Comparison of ENCODE assay signal across 13 cellular contexts in the genomic region with DNA sequence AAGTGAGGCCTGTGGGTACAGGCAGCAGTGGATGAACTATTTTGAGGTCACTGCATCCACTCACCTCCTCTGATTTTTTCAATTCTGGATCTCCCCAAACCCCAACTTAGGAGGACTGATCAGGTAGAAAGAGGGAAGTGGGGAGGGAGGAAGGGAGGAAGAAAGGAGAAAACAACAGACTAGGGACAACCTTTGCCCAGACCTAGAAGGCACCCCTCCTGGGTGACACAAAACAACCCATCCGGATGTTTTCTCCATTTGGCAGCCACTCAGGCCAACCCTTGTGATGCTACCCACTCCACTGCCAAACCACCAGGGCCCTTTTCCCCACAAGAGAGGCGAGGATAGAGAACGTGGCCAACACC. TPM values are rescaled to one million over a fixed set of nuclear protein-coding genes. Genes with fewer than 3 reads are reported as not detected.
DNase-seq lines count a peak whose midpoint lies in the region; ATAC-seq and TF ChIP-seq lines count a peak whose summit lies in the region.
"Had no signal": no experiment of that assay in that cellular context is flagged by ENCODE, and none has a peak within 500 bp of the region (broad histone marks: within the 10 kb centered on the region; RNA-seq: fewer than 3 reads in every experiment).

No MANE protein-coding gene starts in this region.

- CTCF ChIA-PET in SK-N-SH (lab: Yijun Ruan, JAX) = no interaction called here

- H4K5ac ChIP-seq in H9 (ENCODE audit: insufficient read length, low read depth, low read length) = no peak overlapping the region

- peak overlapping the region in 2 of 3 experiments; percentile 73 to 95; a peak in 4 of 7 replicates for H3K27ac Mint-ChIP-seq in H9
- peak overlapping the region; percentile 96 for H3K27ac Mint-ChIP-seq in activated naive CD8-positive, alpha-beta T cell treated with anti-CD3 and anti-CD28 coated beads for 36 hours

- no peak overlapping the region for H2AFZ ChIP-seq in ACC112 (ENCODE audit: low read length, unreplicated experiment)
- H2AFZ ChIP-seq in H9 (ENCODE audit: low read length) = no peak overlapping the region
- H2AFZ ChIP-seq in SK-N-SH (ENCODE audit: low read depth) = no peak overlapping the region

- TF ChIP-seq EP300 in SK-N-SH (IDR thresholded peaks at IDR 0.05; ENCODE audit: borderline replicate concordance in 1 of 2, low read depth in 1 of 2, low read length in 1 of 2) = no peak

- no peak for TF ChIP-seq RAD21 in SK-N-SH (IDR thresholded peaks at IDR 0.05; ENCODE audit: low read length)

- H3K4me1 ChIP-seq in ACC112 (ENCODE audit: control insufficient read depth, insufficient read depth, low read length, unreplicated experiment) (peaks cover 48% of the 10 kb centered on the region), H9 (ENCODE audit: insufficient read depth, low read length) (peaks cover 5% of the 10 kb centered on the region; the same call in 1 of the 2 replicates), mesodermal cell (ENCODE audit: control insufficient read depth, insufficient read depth, low read length, poor library complexity, severe bottlenecking) (peaks cover 27% of the 10 kb centered on the region), SK-N-SH (ENCODE audit: control insufficient read depth in 1 of 2, insufficient read depth in 2 of 2, low read depth in 1 of 2, low read length in 1 of 2) (peaks cover 8 to 32% of the 10 kb centered on the region in 2 experiments; a peak in 3 of 4 replicates)

- H3K79me2 ChIP-seq in ACC112 (ENCODE audit: control insufficient read depth, insufficient read depth, low read length, unreplicated experiment) (peaks cover 36% of the 10 kb centered on the region), H9 (ENCODE audit: insufficient read depth, low read length) (peaks cover 13% of the 10 kb centered on the region; the same call in 1 of the 2 replicates), SK-N-SH (ENCODE audit: insufficient read depth) (peaks cover 37% of the 10 kb centered on the region)

- no peak overlapping the region for H4K8ac ChIP-seq in H9 (replicated peaks; ENCODE audit: insufficient read length, low read depth, low read length)

- no peak overlapping the region for H3T11ph ChIP-seq in H9 (ENCODE audit: low read length)

- peak overlapping the region; percentile 29; the same call in 1 of the 2 replicates for H3K27ac ChIP-seq in ACC112 (ENCODE audit: low read depth, low read length)
- no peak overlapping the region for H3K27ac ChIP-seq in H9 (ENCODE audit: insufficient read length, low read depth, low read length)
- H3K27ac ChIP-seq in mesodermal cell (ENCODE audit: low read depth, low read length, severe bottlenecking) = peak overlapping the region; percentile 5
- H3K27ac ChIP-seq in SK-N-SH (ENCODE audit: low read depth in 2 of 2, low read length in 1 of 2) = no peak overlapping the region

- POLR2A ChIA-PET in SK-N-SH (lab: Yijun Ruan, JAX) = no interaction called here

- no peak for TF ChIP-seq CTCF in H9 (conservative IDR thresholded peaks at IDR 0.05)
- TF ChIP-seq CTCF in SK-N-SH (IDR thresholded peaks at IDR 0.05) = no peak

- H3K4me2 ChIP-seq in H9 (ENCODE audit: insufficient read depth, insufficient read length, low read length) (no peak overlapping the region), SK-N-SH (no peak overlapping the region)

- peaks cover 34 to 39% of the 10 kb centered on the region in 2 experiments for H3K4me1 Mint-ChIP-seq in H9
- peaks cover 82% of the 10 kb centered on the region for H3K4me1 Mint-ChIP-seq in activated naive CD8-positive, alpha-beta T cell treated with anti-CD3 and anti-CD28 coated beads for 36 hours

- H4K20me1 ChIP-seq in H9 (ENCODE audit: control insufficient read depth, insufficient read depth, insufficient read length) (no peaks in the 10 kb centered on the region), SK-N-SH (ENCODE audit: insufficient read depth) (peaks cover 33% of the 10 kb centered on the region)

- H3K4me3 Mint-ChIP-seq in H9 = peak overlapping the region in 1 of 2 experiments; percentile 44; a peak in 1 of 5 replicates
- peak overlapping the region; percentile 96 for H3K4me3 Mint-ChIP-seq in activated naive CD8-positive, alpha-beta T cell treated with anti-CD3 and anti-CD28 coated beads for 36 hours

- H3K79me1 ChIP-seq in H9 (ENCODE audit: insufficient read depth, low read depth, low read length, poor library complexity, severe bottlenecking) = peaks cover 13% of the 10 kb centered on the region

- no peak overlapping the region for H2BK12ac ChIP-seq in H9 (ENCODE audit: insufficient read length, low read depth, low read length)

- no peak overlapping the region for H3K56ac ChIP-seq in H9 (ENCODE audit: insufficient read length, low read depth, low read length)

- no peaks in the 10 kb centered on the region for H3K9me3 ChIP-seq in H9 (ENCODE audit: control insufficient read depth, low read depth, low read length)
- H3K9me3 ChIP-seq in mesodermal cell (ENCODE audit: control insufficient read depth, low read length) = no peaks in the 10 kb centered on the region
- no peaks in the 10 kb centered on the region for H3K9me3 ChIP-seq in SK-N-SH
- H3K9me3 ChIP-seq: BE2C had no signal

- H3K36me3 ChIP-seq in ACC112 (ENCODE audit: insufficient read depth, low read length) (peaks cover 20% of the 10 kb centered on the region; the same call in 1 of the 2 replicates), mesodermal cell (ENCODE audit: control insufficient read depth, insufficient read depth, low read length) (peaks cover 44% of the 10 kb centered on the region), SK-N-SH (replicated peaks in 1 of 2; ENCODE audit: control insufficient read depth in 1 of 2, insufficient read depth in 2 of 2, low read length in 1 of 2) (peaks cover 9 to 39% of the 10 kb centered on the region in 2 experiments)

- no peak overlapping the region for H3K4ac ChIP-seq in H9 (ENCODE audit: low read depth, low read length)

- no peak overlapping the region for H3K23ac ChIP-seq in H9 (ENCODE audit: insufficient read length, low read depth, low read length)

- peaks cover 15% of the 10 kb centered on the region for H3K23me2 ChIP-seq in H9 (ENCODE audit: insufficient read length, low read depth, low read length, poor library complexity, severe bottlenecking)

- no peaks in the 10 kb centered on the region for H3K27me3 Mint-ChIP-seq in H9 (ENCODE audit: low read depth)
- no peaks in the 10 kb centered on the region for H3K27me3 Mint-ChIP-seq in activated naive CD8-positive, alpha-beta T cell treated with anti-CD3 and anti-CD28 coated beads for 36 hours

- H3K9me2 ChIP-seq in SK-N-SH = no peaks in the 10 kb centered on the region

- no peak overlapping the region for H3K18ac ChIP-seq in H9 (ENCODE audit: insufficient read length, low read depth, low read length)

- DNase-seq in H9 (no peak), SK-N-DZ (ENCODE audit: low spot score) (no peak), SK-N-SH (no peak)
- DNase-seq in activated naive CD8-positive, alpha-beta T cell treated with anti-CD3 and anti-CD28 coated beads for 36 hours = no peak
- no peak for DNase-seq in effector CD4-positive, alpha-beta T cell
- DNase-seq: GDM1, SW 1271 had no signal

- H3F3A ChIP-seq in SK-N-SH (replicated peaks; ENCODE audit: insufficient read depth) = peaks cover 16% of the 10 kb centered on the region

- no peak overlapping the region for H2AK5ac ChIP-seq in H9 (ENCODE audit: insufficient read length, low read length)

- no peak overlapping the region for H3K4me3 ChIP-seq in ACC112 (ENCODE audit: low read depth, low read length)
- H3K4me3 ChIP-seq in mesodermal cell (ENCODE audit: extremely low read depth, insufficient read depth, low read length, poor library complexity, severe bottlenecking) = no peak overlapping the region
- no peak overlapping the region for H3K4me3 ChIP-seq in SK-N-SH (ENCODE audit: low read depth in 2 of 2, low read length in 1 of 2)

- H3K36me3 Mint-ChIP-seq in H9 (ENCODE audit: insufficient read depth in 1 of 3, low read depth in 3 of 3) = peaks cover 17 to 34% (median 32%) of the 10 kb centered on the region in 3 experiments
- H3K36me3 Mint-ChIP-seq in activated naive CD8-positive, alpha-beta T cell treated with anti-CD3 and anti-CD28 coated beads for 36 hours = peaks cover 45% of the 10 kb centered on the region

- no peak overlapping the region for H2BK20ac ChIP-seq in H9 (ENCODE audit: low read depth, low read length, poor library complexity, severe bottlenecking)

- H3K14ac ChIP-seq in H9 (ENCODE audit: insufficient read depth, low read length) = no peak overlapping the region

- H2BK15ac ChIP-seq in H9 (ENCODE audit: low read depth, low read length) = no peak overlapping the region

- ATAC-seq in HG02981 (IDR thresholded peaks at IDR 0.05; ENCODE audit: unreplicated experiment) = no peak

- H2BK5ac ChIP-seq in H9 (ENCODE audit: insufficient read length, low read length) = no peak overlapping the region

- no peak overlapping the region for H2BK120ac ChIP-seq in H9 (ENCODE audit: low read depth, low read length, poor library complexity, severe bottlenecking)

- no CpG with 5 or more reads among the region's 3 CpGs for WGBS in H9 (ENCODE audit: extremely low coverage, insufficient read length, low lambda C conversion rate)
- WGBS in mesodermal cell (ENCODE audit: insufficient coverage in 2 of 2), 2 experiments = 90 to 93% methylated on average over 3 of the region's 3 CpGs
- WGBS in SK-N-SH (ENCODE audit: low lambda C conversion rate) = 90% methylated on average over 3 of the region's 3 CpGs

- H3K9ac ChIP-seq in H9 (ENCODE audit: extremely low read depth, insufficient read length, low read length) (no peak overlapping the region), SK-N-SH (no peak overlapping the region)

- H3K27me3 ChIP-seq in ACC112 (ENCODE audit: insufficient read depth, low read length) (no peaks in the 10 kb centered on the region), H9 (ENCODE audit: insufficient read depth, low read length) (no peaks in the 10 kb centered on the region), SK-N-SH (ENCODE audit: insufficient read depth) (no peaks in the 10 kb centered on the region)
- H3K27me3 ChIP-seq: BE2C had no signal

- H4K91ac ChIP-seq in H9 (ENCODE audit: insufficient read length, low read depth, low read length) = no peak overlapping the region

- H3K9me3 Mint-ChIP-seq in H9 = no peaks in the 10 kb centered on the region; a peak in 1 of 5 replicates
- H3K9me3 Mint-ChIP-seq in activated naive CD8-positive, alpha-beta T cell treated with anti-CD3 and anti-CD28 coated beads for 36 hours = no peaks in the 10 kb centered on the region

RNA-seq across cellular contexts. Expression of a gene that starts 2.7 kb away (rescaled TPM):
- 58.6 and 63.3 TPM in 2 replicates for total RNA-seq in H9 (2021)
- 10 to 100 TPM; 59.1 to 62.3 TPM for total RNA-seq in activated naive CD8-positive, alpha-beta T cell treated with anti-CD3 and anti-CD28 coated beads for 36 hours
- polyA plus RNA-seq in mesodermal cell (2013, experiment 1 of 2) = 42.4 TPM
- polyA plus RNA-seq in mesodermal cell (2013, experiment 2 of 2) = 34.9 TPM
- 23.9 and 33.0 TPM in 2 replicates for polyA plus RNA-seq in SK-N-DZ (2014; cell fraction: cytosol; rRNA removed)
- polyA plus RNA-seq in SK-N-DZ (2014; cell fraction: nucleus; rRNA removed) = 23.2 and 24.6 TPM in 2 replicates
- polyA plus RNA-seq in SK-N-SH (2012; rRNA removed) = 27.8 and 38.5 TPM in 2 replicates
- polyA plus RNA-seq in SK-N-SH (2012; cell fraction: cytosol; rRNA removed) = 28.1 and 30.4 TPM in 2 replicates
- polyA plus RNA-seq in SK-N-SH (2012; cell fraction: nucleus; rRNA removed) = 21.0 and 22.8 TPM in 2 replicates

RNA-seq across cellular contexts. Expression of a gene that starts 2.9 kb away (rescaled TPM):
- total RNA-seq in H9 (2021) = not detected in 2 replicates
- not detected for total RNA-seq in activated naive CD8-positive, alpha-beta T cell treated with anti-CD3 and anti-CD28 coated beads for 36 hours
- not detected for polyA plus RNA-seq in mesodermal cell (2013, experiment 1 of 2)
- polyA plus RNA-seq in mesodermal cell (2013, experiment 2 of 2) = not detected
- polyA plus RNA-seq in SK-N-DZ (2014; cell fraction: cytosol; rRNA removed) = not detected in 2 replicates
- polyA plus RNA-seq in SK-N-DZ (2014; cell fraction: nucleus; rRNA removed) = not detected in 2 replicates
- polyA plus RNA-seq in SK-N-SH (2012; rRNA removed) = not detected in 2 replicates
- not detected in 2 replicates for polyA plus RNA-seq in SK-N-SH (2012; cell fraction: cytosol; rRNA removed)
- polyA plus RNA-seq in SK-N-SH (2012; cell fraction: nucleus; rRNA removed) = not detected in 2 replicates
- total RNA-seq: endothelial cell of umbilical vein, posterior vena cava had no signal
- polyA plus RNA-seq: endothelial cell of umbilical vein had no signal

RNA-seq across cellular contexts. Expression of a gene that starts 6.2 kb away (rescaled TPM):
- 6.6 and 8.5 TPM in 2 replicates for total RNA-seq in H9 (2021)
- 1 to 10 TPM; 7.6 to 8.7 TPM for total RNA-seq in activated naive CD8-positive, alpha-beta T cell treated with anti-CD3 and anti-CD28 coated beads for 36 hours
- 24.9 TPM for polyA plus RNA-seq in mesodermal cell (2013, experiment 1 of 2)
- polyA plus RNA-seq in mesodermal cell (2013, experiment 2 of 2) = 20.1 TPM
- 0.80 and 1.2 TPM in 2 replicates for polyA plus RNA-seq in SK-N-DZ (2014; cell fraction: cytosol; rRNA removed)
- 21.5 and 38.6 TPM in 2 replicates for polyA plus RNA-seq in SK-N-DZ (2014; cell fraction: nucleus; rRNA removed)
- polyA plus RNA-seq in SK-N-SH (2012; rRNA removed) = 2.4 and 3.6 TPM in 2 replicates
- 0.43 and 0.53 TPM in 2 replicates for polyA plus RNA-seq in SK-N-SH (2012; cell fraction: cytosol; rRNA removed)
- polyA plus RNA-seq in SK-N-SH (2012; cell fraction: nucleus; rRNA removed) = 20.6 and 25.6 TPM in 2 replicates

RNA-seq across cellular contexts. Expression of a gene that starts 38.1 kb away (rescaled TPM):
- total RNA-seq in H9 (2021) = not detected in 2 replicates
- total RNA-seq in activated naive CD8-positive, alpha-beta T cell treated with anti-CD3 and anti-CD28 coated beads for 36 hours = under 1 TPM; 0.14 to 0.16 TPM
- polyA plus RNA-seq in mesodermal cell (2013, experiment 1 of 2) = not detected
- not detected for polyA plus RNA-seq in mesodermal cell (2013, experiment 2 of 2)
- not detected in 2 replicates for polyA plus RNA-seq in SK-N-DZ (2014; cell fraction: cytosol; rRNA removed)
- not detected in 2 replicates for polyA plus RNA-seq in SK-N-DZ (2014; cell fraction: nucleus; rRNA removed)
- not detected in 2 replicates for polyA plus RNA-seq in SK-N-SH (2012; rRNA removed)
- polyA plus RNA-seq in SK-N-SH (2012; cell fraction: cytosol; rRNA removed) = 0.01 and 0.03 TPM in 2 replicates
- not detected in 2 replicates for polyA plus RNA-seq in SK-N-SH (2012; cell fraction: nucleus; rRNA removed)
- total RNA-seq: endothelial cell of umbilical vein had no signal
- polyA plus RNA-seq: endothelial cell of umbilical vein had no signal

RNA-seq across cellular contexts. Expression of a gene that starts 55.9 kb away (rescaled TPM):
- total RNA-seq in H9 (2021) = 174 and 177 TPM in 2 replicates
- total RNA-seq in activated naive CD8-positive, alpha-beta T cell treated with anti-CD3 and anti-CD28 coated beads for 36 hours = 100 to 1,000 TPM; 173 to 177 TPM
- 161 TPM for polyA plus RNA-seq in mesodermal cell (2013, experiment 1 of 2)
- polyA plus RNA-seq in mesodermal cell (2013, experiment 2 of 2) = 136 TPM
- polyA plus RNA-seq in SK-N-DZ (2014; cell fraction: cytosol; rRNA removed) = 214 and 237 TPM in 2 replicates
- 148 and 168 TPM in 2 replicates for polyA plus RNA-seq in SK-N-DZ (2014; cell fraction: nucleus; rRNA removed)
- polyA plus RNA-seq in SK-N-SH (2012; rRNA removed) = 87.6 and 104 TPM in 2 replicates
- 57.9 and 80.3 TPM in 2 replicates for polyA plus RNA-seq in SK-N-SH (2012; cell fraction: cytosol; rRNA removed)
- 104 and 122 TPM in 2 replicates for polyA plus RNA-seq in SK-N-SH (2012; cell fraction: nucleus; rRNA removed)

Comparison
In these comparisons a context has a peak if more than half of its experiments do, and no peak if none do; other contexts are left out.
1. H3K27ac ChIP-seq: peak in ACC112 (single experiment) and mesodermal cell (single experiment); none in H9 (single experiment) and SK-N-SH (0 of 2).